ENCODE assay signal across 1 cellular context in the genomic region with DNA sequence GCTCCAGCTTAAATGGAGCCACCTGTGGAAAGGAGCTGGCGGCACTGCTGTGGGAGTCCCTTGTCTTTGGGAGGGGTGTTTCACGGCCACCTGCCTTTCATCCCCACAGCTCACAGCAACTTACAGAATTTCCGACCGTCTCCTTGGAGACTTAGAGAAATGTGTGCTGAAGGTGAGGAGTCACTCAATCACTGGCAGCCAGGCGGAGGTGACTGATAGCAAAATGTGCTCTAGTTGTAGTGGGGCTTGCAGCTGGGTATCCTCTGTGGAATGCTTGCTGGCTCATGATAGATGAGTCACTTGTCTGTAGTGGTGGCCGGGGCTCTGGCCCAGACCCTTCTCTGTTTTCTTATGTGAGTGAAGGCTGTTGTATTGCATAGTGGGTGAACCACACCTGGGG.
TF ChIP-seq lines count a peak whose summit lies in the region.

No MANE protein-coding gene starts in this region.

TF ChIP-seq in SK-N-SH, 30 proteins besides CTCF, POLR2A, EP300 and RAD21 (continued from another document):
- peak; percentile 69; the same call in 1 of the 2 replicates for TF ChIP-seq NFIC (IDR thresholded peaks at IDR 0.05; ENCODE audit: borderline replicate concordance)
